In genomic region chrX:66150188-66150587, GRCh38 we compare ENCODE assay signal across 18 cellular contexts. TPM values are rescaled to one million over a fixed set of nuclear protein-coding genes. Genes with fewer than 3 reads are reported as not detected.
"Had no signal": no experiment of that assay in that cellular context is flagged by ENCODE, and none has a peak within 500 bp of the region (broad histone marks: within the 10 kb centered on the region; RNA-seq: fewer than 3 reads in every experiment).

No MANE protein-coding gene starts in this region.

- H3K4me1 ChIP-seq: prostate gland, right atrium auricular region, sigmoid colon, spleen, tibial nerve, upper lobe of left lung had no signal

- H3K27ac ChIP-seq: coronary artery, prostate gland, right atrium auricular region, sigmoid colon, spleen, thoracic aorta, tibial nerve, upper lobe of left lung had no signal

- H3K27me3 ChIP-seq: right atrium auricular region, sigmoid colon, spleen, tibial nerve had no signal

- H3K4me3 ChIP-seq: coronary artery, prostate gland, right atrium auricular region, sigmoid colon, spleen, thoracic aorta, tibial nerve, upper lobe of left lung had no signal

- ATAC-seq: effector memory CD8-positive, alpha-beta T cell; esophagus mucosa; left lobe of liver; naive thymus-derived CD8-positive, alpha-beta T cell; stimulated activated naive B cell treated with anti-CD40 and anti-IgM and Interleukin-4, amounts not matched to agents 10 μg/mL and 1 μg/mL and 100 μg/mL, for 72 hours had no signal

- DNase-seq: dermis blood vessel endothelial cell; effector memory CD8-positive, alpha-beta T cell; hypothalamus; naive thymus-derived CD8-positive, alpha-beta T cell; nephron progenitor cell; nucleus accumbens; sigmoid colon; spleen; stimulated activated CD4-positive, alpha-beta T cell treated with anti-CD3 and anti-CD28 coated beads, Interleukin-2, amount 100 ng/mL, for 48 hours; stimulated activated naive B cell treated with anti-CD40 and anti-IgM and Interleukin-4, amounts not matched to agents 10 μg/mL and 1 μg/mL and 100 μg/mL, for 72 hours; upper lobe of left lung had no signal

- H3K36me3 ChIP-seq: prostate gland, right atrium auricular region, sigmoid colon, spleen, thoracic aorta, tibial nerve, upper lobe of left lung had no signal

RNA-seq across cellular contexts. Expression of gene HEPH, which starts 13.9 kb away (rescaled TPM):
- total RNA-seq: naive thymus-derived CD8-positive, alpha-beta T cell had no signal
